In the genomic region with DNA sequence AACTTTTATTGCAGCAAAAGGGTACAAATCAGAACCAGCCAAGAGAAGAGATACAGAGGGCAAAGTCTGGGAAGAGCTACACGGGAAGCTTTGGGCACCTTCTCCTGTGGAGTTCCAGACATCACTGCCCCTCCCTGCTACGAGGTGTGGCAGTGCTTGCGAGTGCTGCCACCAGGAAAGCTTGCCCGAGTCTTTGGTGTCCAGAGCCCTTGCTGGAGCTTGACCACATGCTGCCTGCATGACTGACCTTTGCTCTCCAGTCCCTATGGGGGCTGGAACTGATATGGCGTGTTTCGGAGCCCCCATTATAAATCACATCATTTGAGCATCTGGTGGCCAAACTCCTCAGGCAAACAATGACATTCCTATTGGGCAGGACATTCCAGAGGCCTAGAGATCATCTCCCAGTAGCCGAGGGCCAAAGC, we compare ENCODE assay signal across 2 cellular contexts.
TF ChIP-seq lines count a peak whose summit lies in the region.

No MANE protein-coding gene starts in this region.

TF ChIP-seq in SK-N-SH, 30 proteins besides CTCF, POLR2A, EP300 and RAD21:
- TF ChIP-seq, protein P1, sequence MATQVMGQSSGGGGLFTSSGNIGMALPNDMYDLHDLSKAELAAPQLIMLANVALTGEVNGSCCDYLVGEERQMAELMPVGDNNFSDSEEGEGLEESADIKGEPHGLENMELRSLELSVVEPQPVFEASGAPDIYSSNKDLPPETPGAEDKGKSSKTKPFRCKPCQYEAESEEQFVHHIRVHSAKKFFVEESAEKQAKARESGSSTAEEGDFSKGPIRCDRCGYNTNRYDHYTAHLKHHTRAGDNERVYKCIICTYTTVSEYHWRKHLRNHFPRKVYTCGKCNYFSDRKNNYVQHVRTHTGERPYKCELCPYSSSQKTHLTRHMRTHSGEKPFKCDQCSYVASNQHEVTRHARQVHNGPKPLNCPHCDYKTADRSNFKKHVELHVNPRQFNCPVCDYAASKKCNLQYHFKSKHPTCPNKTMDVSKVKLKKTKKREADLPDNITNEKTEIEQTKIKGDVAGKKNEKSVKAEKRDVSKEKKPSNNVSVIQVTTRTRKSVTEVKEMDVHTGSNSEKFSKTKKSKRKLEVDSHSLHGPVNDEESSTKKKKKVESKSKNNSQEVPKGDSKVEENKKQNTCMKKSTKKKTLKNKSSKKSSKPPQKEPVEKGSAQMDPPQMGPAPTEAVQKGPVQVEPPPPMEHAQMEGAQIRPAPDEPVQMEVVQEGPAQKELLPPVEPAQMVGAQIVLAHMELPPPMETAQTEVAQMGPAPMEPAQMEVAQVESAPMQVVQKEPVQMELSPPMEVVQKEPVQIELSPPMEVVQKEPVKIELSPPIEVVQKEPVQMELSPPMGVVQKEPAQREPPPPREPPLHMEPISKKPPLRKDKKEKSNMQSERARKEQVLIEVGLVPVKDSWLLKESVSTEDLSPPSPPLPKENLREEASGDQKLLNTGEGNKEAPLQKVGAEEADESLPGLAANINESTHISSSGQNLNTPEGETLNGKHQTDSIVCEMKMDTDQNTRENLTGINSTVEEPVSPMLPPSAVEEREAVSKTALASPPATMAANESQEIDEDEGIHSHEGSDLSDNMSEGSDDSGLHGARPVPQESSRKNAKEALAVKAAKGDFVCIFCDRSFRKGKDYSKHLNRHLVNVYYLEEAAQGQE (IDR thresholded peaks at IDR 0.05; ENCODE audit: low read depth, low read length), result no peak
- TF ChIP-seq FOSL2 (IDR thresholded peaks at IDR 0.05; ENCODE audit: borderline replicate concordance, low read depth) (no peak), FOXJ3 (CRISPR knock-in tag; IDR thresholded peaks at IDR 0.05) (no peak), RCOR1 (IDR thresholded peaks at IDR 0.05; ENCODE audit: low read length) (no peak), SIN3A (IDR thresholded peaks at IDR 0.05; ENCODE audit: borderline replicate concordance, low read depth, low read length) (no peak), TEAD4 (IDR thresholded peaks at IDR 0.05; ENCODE audit: borderline replicate concordance, insufficient read depth) (no peak), RXRA (IDR thresholded peaks at IDR 0.05; ENCODE audit: borderline replicate concordance, low read depth) (no peak), GABPA (IDR thresholded peaks at IDR 0.05; ENCODE audit: low read depth) (no peak), RFX5 (IDR thresholded peaks at IDR 0.05; ENCODE audit: low read length) (no peak), GATA2 (CRISPR knock-in tag; IDR thresholded peaks at IDR 0.05) (no peak), NRF1 (IDR thresholded peaks at IDR 0.05; ENCODE audit: low read depth, low read length) (no peak), JUND (IDR thresholded peaks at IDR 0.05) (no peak), SMC3 (IDR thresholded peaks at IDR 0.05; ENCODE audit: low read depth, low read length) (no peak)
- TF ChIP-seq, protein P2, sequence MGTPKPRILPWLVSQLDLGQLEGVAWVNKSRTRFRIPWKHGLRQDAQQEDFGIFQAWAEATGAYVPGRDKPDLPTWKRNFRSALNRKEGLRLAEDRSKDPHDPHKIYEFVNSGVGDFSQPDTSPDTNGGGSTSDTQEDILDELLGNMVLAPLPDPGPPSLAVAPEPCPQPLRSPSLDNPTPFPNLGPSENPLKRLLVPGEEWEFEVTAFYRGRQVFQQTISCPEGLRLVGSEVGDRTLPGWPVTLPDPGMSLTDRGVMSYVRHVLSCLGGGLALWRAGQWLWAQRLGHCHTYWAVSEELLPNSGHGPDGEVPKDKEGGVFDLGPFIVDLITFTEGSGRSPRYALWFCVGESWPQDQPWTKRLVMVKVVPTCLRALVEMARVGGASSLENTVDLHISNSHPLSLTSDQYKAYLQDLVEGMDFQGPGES (IDR thresholded peaks at IDR 0.05; ENCODE audit: low read depth, low read length), result no peak

TF ChIP-seq in SK-N-SH treated with all-trans-retinoic acid at 6 μM for 48 hours, 23 proteins besides CTCF, POLR2A, EP300 and RAD21 (continued from another document):
- TF ChIP-seq, protein P3, sequence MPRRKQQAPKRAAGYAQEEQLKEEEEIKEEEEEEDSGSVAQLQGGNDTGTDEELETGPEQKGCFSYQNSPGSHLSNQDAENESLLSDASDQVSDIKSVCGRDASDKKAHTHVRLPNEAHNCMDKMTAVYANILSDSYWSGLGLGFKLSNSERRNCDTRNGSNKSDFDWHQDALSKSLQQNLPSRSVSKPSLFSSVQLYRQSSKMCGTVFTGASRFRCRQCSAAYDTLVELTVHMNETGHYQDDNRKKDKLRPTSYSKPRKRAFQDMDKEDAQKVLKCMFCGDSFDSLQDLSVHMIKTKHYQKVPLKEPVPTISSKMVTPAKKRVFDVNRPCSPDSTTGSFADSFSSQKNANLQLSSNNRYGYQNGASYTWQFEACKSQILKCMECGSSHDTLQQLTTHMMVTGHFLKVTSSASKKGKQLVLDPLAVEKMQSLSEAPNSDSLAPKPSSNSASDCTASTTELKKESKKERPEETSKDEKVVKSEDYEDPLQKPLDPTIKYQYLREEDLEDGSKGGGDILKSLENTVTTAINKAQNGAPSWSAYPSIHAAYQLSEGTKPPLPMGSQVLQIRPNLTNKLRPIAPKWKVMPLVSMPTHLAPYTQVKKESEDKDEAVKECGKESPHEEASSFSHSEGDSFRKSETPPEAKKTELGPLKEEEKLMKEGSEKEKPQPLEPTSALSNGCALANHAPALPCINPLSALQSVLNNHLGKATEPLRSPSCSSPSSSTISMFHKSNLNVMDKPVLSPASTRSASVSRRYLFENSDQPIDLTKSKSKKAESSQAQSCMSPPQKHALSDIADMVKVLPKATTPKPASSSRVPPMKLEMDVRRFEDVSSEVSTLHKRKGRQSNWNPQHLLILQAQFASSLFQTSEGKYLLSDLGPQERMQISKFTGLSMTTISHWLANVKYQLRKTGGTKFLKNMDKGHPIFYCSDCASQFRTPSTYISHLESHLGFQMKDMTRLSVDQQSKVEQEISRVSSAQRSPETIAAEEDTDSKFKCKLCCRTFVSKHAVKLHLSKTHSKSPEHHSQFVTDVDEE (CRISPR knock-in tag; IDR thresholded peaks at IDR 0.05), result no peak
- no peak for TF ChIP-seq PPARA (CRISPR knock-in tag; IDR thresholded peaks at IDR 0.05; ENCODE audit: borderline replicate concordance)
- TF ChIP-seq BACH2 (CRISPR knock-in tag; IDR thresholded peaks at IDR 0.05; ENCODE audit: borderline replicate concordance), result no peak
- TF ChIP-seq, protein P4, sequence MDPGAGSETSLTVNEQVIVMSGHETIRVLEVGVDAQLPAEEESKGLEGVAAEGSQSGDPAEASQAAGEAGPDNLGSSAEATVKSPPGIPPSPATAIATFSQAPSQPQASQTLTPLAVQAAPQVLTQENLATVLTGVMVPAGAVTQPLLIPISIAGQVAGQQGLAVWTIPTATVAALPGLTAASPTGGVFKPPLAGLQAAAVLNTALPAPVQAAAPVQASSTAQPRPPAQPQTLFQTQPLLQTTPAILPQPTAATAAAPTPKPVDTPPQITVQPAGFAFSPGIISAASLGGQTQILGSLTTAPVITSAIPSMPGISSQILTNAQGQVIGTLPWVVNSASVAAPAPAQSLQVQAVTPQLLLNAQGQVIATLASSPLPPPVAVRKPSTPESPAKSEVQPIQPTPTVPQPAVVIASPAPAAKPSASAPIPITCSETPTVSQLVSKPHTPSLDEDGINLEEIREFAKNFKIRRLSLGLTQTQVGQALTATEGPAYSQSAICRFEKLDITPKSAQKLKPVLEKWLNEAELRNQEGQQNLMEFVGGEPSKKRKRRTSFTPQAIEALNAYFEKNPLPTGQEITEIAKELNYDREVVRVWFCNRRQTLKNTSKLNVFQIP (CRISPR knock-in tag; IDR thresholded peaks at IDR 0.05; ENCODE audit: borderline replicate concordance, low read depth), result no peak
- no peak for TF ChIP-seq SNAI2 (CRISPR knock-in tag; IDR thresholded peaks at IDR 0.05)
- TF ChIP-seq, protein P5, sequence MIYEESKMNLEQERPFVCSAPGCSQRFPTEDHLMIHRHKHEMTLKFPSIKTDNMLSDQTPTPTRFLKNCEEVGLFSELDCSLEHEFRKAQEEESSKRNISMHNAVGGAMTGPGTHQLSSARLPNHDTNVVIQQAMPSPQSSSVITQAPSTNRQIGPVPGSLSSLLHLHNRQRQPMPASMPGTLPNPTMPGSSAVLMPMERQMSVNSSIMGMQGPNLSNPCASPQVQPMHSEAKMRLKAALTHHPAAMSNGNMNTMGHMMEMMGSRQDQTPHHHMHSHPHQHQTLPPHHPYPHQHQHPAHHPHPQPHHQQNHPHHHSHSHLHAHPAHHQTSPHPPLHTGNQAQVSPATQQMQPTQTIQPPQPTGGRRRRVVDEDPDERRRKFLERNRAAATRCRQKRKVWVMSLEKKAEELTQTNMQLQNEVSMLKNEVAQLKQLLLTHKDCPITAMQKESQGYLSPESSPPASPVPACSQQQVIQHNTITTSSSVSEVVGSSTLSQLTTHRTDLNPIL (CRISPR knock-in tag; IDR thresholded peaks at IDR 0.05; ENCODE audit: low read depth), result no peak
- no peak for TF ChIP-seq RARB (CRISPR knock-in tag; IDR thresholded peaks at IDR 0.05)
- TF ChIP-seq, protein P6, sequence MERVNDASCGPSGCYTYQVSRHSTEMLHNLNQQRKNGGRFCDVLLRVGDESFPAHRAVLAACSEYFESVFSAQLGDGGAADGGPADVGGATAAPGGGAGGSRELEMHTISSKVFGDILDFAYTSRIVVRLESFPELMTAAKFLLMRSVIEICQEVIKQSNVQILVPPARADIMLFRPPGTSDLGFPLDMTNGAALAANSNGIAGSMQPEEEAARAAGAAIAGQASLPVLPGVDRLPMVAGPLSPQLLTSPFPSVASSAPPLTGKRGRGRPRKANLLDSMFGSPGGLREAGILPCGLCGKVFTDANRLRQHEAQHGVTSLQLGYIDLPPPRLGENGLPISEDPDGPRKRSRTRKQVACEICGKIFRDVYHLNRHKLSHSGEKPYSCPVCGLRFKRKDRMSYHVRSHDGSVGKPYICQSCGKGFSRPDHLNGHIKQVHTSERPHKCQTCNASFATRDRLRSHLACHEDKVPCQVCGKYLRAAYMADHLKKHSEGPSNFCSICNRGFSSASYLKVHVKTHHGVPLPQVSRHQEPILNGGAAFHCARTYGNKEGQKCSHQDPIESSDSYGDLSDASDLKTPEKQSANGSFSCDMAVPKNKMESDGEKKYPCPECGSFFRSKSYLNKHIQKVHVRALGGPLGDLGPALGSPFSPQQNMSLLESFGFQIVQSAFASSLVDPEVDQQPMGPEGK (CRISPR knock-in tag; IDR thresholded peaks at IDR 0.05; ENCODE audit: borderline replicate concordance), result no peak
- no peak for TF ChIP-seq ESRRG (CRISPR knock-in tag; IDR thresholded peaks at IDR 0.05)
- no peak for TF ChIP-seq ZNF70 (CRISPR knock-in tag; IDR thresholded peaks at IDR 0.05)
